16 cellular contexts compared by ENCODE assay signal in the genomic region with DNA sequence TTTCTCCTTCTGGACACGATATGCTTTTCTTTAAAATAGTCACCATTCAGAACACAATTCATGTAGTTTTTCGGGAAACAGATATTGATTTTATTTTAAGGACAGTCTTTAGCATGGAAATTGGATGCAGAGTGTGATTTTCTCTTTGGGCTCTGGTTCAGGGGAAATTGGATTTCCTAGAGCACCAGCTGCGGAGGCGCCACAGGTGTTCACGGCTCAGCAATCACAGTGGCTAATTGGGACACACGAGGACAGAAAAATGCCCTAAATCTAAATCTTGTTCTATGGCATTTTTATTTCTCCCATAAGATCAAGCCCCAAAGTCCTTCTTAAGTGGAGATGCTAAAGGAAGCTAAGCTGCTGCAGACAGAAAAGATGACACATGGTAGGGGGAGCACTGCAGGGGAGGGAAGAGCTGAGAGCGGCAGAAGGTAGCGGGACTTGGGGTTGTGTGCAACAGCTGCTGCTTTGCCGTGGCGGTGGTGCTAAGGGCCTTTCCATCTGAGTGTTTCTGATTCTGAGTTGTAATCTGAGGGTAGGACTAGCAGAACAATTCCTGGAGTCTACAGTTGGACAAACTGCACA.
"Had no signal": no experiment of that assay in that cellular context is flagged by ENCODE, and none has a peak within 500 bp of the region (broad histone marks: within the 10 kb centered on the region; RNA-seq: fewer than 3 reads in every experiment).

No MANE protein-coding gene starts in this region.

- ATAC-seq: effector memory CD8-positive, alpha-beta T cell; gastroesophageal sphincter; naive thymus-derived CD4-positive, alpha-beta T cell; sciatic nerve; stimulated activated memory B cell treated with anti-CD40 and anti-IgM and Interleukin-4, amounts not matched to agents 10 μg/mL and 1 μg/mL and 100 μg/mL, for 72 hours; upper lobe of right lung had no signal

- DNase-seq: effector memory CD8-positive, alpha-beta T cell; esophagus squamous epithelium; foreskin fibroblast; head of caudate nucleus; mammary epithelial cell; naive thymus-derived CD4-positive, alpha-beta T cell; nephron progenitor cell; spleen; stimulated activated CD4-positive, alpha-beta T cell treated with anti-CD3 and anti-CD28 coated beads, Interleukin-15, amount 100 ng/mL, for 24 hours; stimulated activated CD4-positive, alpha-beta T cell treated with anti-CD3 and anti-CD28 coated beads, Interleukin-1b, Interleukin-23, amount 100 ng/mL, for 48 hours; stimulated activated CD4-positive, alpha-beta T cell treated with anti-CD3 and anti-CD28 coated beads, Interleukin-4, amount 100 ng/mL, for 24 hours; tibial artery; upper lobe of right lung had no signal
